ENCODE assay signal across 11 cellular contexts in the genomic region with DNA sequence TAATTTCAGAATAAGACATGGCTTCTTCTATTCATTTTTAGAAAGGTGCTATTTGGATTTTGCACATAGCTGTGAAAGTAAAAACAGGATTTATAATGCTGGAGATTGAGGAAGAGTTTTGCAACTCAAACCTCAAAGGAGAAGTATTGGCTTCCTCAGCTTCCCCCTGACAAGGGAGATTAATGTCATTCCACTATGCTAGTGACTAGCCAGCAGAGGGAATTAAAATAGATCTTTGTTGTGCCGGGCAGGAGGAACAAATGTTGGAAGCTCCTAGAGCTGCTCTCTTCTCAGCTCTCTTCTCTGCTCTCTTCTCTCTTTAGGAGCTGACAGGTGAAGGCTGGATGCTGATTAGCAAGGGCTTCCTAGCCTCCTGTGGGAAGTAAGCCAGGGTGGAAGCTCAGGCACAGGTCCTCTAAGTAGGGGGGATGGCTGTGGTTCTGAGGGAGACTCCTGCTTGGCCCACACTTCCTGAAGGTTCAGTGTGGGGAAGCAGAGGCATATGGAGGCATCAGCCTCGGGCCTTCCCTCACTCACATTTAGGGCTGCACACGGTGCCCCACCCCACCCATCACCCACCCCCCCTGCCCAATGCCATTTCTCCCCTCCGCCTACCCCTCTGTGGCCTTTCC. TPM values are rescaled to one million over a fixed set of nuclear protein-coding genes. Genes with fewer than 3 reads are reported as not detected.
DNase-seq lines count a peak whose midpoint lies in the region; ATAC-seq and TF ChIP-seq lines count a peak whose summit lies in the region.
"Had no signal": no experiment of that assay in that cellular context is flagged by ENCODE, and none has a peak within 500 bp of the region (broad histone marks: within the 10 kb centered on the region; RNA-seq: fewer than 3 reads in every experiment).

No MANE protein-coding gene starts in this region.

- H3K27ac ChIP-seq in heart left ventricle, result peak overlapping the region in 6 of 12 donors; percentile 22 to 82 (median 42)
- peak overlapping the region; percentile 62 for H3K27ac ChIP-seq in psoas muscle
- H3K27ac ChIP-seq: ovary had no signal

- no peaks in the 10 kb centered on the region for H3K36me3 ChIP-seq in heart left ventricle
- H3K36me3 ChIP-seq in psoas muscle (ENCODE audit: insufficient read depth in 1 of 2, low read depth in 1 of 2), result no peaks in the 10 kb centered on the region
- H3K36me3 ChIP-seq: ovary had no signal

- H3K9me3 ChIP-seq in heart left ventricle (no peaks in the 10 kb centered on the region), psoas muscle (no peaks in the 10 kb centered on the region)
- H3K9me3 ChIP-seq: ovary had no signal

- TF ChIP-seq CTCF in heart left ventricle (IDR thresholded peaks at IDR 0.05) (no peak), psoas muscle (IDR thresholded peaks at IDR 0.05) (no peak)

- peak; percentile 41 to 83 (median 77) for ATAC-seq in heart left ventricle
- peak; percentile 73 to 88 (median 78) for ATAC-seq in psoas muscle
- no peak for ATAC-seq in GM19351 (IDR thresholded peaks at IDR 0.05; ENCODE audit: unreplicated experiment)

- H3K4me3 ChIP-seq in heart left ventricle, result no peak overlapping the region
- H3K4me3 ChIP-seq in psoas muscle, result no peak overlapping the region
- H3K4me3 ChIP-seq: ovary had no signal

- peaks cover 0 to 43% (median 9%) of the 10 kb centered on the region in 12 donors for H3K4me1 ChIP-seq in heart left ventricle
- peaks cover 30% of the 10 kb centered on the region for H3K4me1 ChIP-seq in psoas muscle

- WGBS in heart left ventricle, 4 donors, result 46 to 57% (median 51%) methylated on average over 4 of the region's 4 CpGs
- WGBS in psoas muscle, 3 donors, result 35 to 42% (median 37%) methylated on average over 4 of the region's 4 CpGs

- peak; percentile 29 for DNase-seq in EH (ENCODE audit: low read depth)
- DNase-seq in SIG-M5 treated with dmso at 0.1 percent for 504 hours (lab: John Stamatoyannopoulos, UW; ENCODE audit: unreplicated experiment), result peak; percentile 93
- no peak for DNase-seq in heart left ventricle
- no peak for DNase-seq in psoas muscle
- DNase-seq in stimulated activated CD4-positive, alpha-beta T cell treated with anti-CD3 and anti-CD28 coated beads, Interleukin-4, amount 100 ng/mL, for 4 hours, result no peak
- no peak for DNase-seq in EL
- DNase-seq in 8988T, result no peak
- DNase-seq: erythroblast, ovary, T-helper 9 cell had no signal

- intact Hi-C loops in heart left ventricle (cut with DNase I), result no loop called here
- intact Hi-C loops in psoas muscle (cut with DNase I), result no loop called here

- no peaks in the 10 kb centered on the region for H3K27me3 ChIP-seq in heart left ventricle
- no peaks in the 10 kb centered on the region for H3K27me3 ChIP-seq in psoas muscle (ENCODE audit: insufficient read depth in 3 of 3, low read length in 2 of 3)
- H3K27me3 ChIP-seq: ovary had no signal

- TF ChIP-seq POLR2A in heart left ventricle (IDR thresholded peaks at IDR 0.05), result no peak

RNA-seq across cellular contexts. Expression of gene CX3CR1, which starts 29.6 kb away (rescaled TPM):
- total RNA-seq in heart left ventricle, result 10 to 100 TPM in 1 of 9 donors, 1 to 10 TPM in 5, under 1 TPM in 3; 0.20 to 11.4 (median 1.2) TPM
- polyA plus RNA-seq in heart left ventricle, result under 1 TPM; 0.14 to 0.15 TPM
- 1 to 10 TPM in 2 of 4 donors, under 1 TPM in 2; 0.55 to 1.9 (median 1.3) TPM for total RNA-seq in psoas muscle
- polyA plus RNA-seq in psoas muscle, result under 1 TPM; 0.03 to 0.26 (median 0.12) TPM

RNA-seq across cellular contexts. Expression of gene XIRP1, which starts 57.8 kb away (rescaled TPM):
- total RNA-seq in heart left ventricle (1,000 to 10,000 TPM in 1 of 9 donors, 100 to 1,000 TPM in 8; 293 to 1,122 (median 530) TPM), psoas muscle (1,000 to 10,000 TPM in 1 of 4 donors, 100 to 1,000 TPM in 3; 601 to 2,126 (median 834) TPM)
- polyA plus RNA-seq in heart left ventricle (100 to 1,000 TPM; 496 to 675 TPM), psoas muscle (100 to 1,000 TPM; 111 to 561 (median 523) TPM)

Comparison
In these comparisons a context has a peak if more than half of its experiments do, and no peak if none do; other contexts are left out.
1. DNase-seq: peak in EH (single experiment) and SIG-M5 treated with dmso at 0.1 percent for 504 hours (single experiment); none in heart left ventricle (0 of 5), psoas muscle (0 of 2), stimulated activated CD4-positive, alpha-beta T cell treated with anti-CD3 and anti-CD28 coated beads, Interleukin-4, amount 100 ng/mL, for 4 hours (0 of 2), EL (single experiment) and 8988T (single experiment).